ENCODE assay signal across 12 cellular contexts in the genomic region with DNA sequence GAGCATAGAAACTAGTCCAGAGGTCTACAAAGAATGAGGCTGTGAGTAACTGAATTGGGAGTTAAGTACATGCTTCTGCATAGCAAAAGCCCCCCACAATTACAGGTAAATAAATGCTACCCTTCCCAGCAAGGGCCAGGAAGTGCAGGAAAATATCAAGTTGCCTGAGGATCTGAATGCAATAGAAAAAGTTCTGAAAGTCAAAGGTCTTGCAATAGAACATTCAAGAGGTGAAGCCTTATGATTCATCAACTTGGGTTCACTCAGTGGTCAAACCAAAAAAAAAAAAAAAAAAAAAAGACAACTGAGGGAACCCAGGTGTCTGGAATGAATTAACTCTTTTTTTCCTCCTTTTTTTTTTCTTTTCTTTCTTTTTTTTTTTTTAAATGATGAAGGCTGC. TPM values are rescaled to one million over a fixed set of nuclear protein-coding genes. Genes with fewer than 3 reads are reported as not detected.
DNase-seq lines count a peak whose midpoint lies in the region; ATAC-seq and TF ChIP-seq lines count a peak whose summit lies in the region.
"Had no signal": no experiment of that assay in that cellular context is flagged by ENCODE, and none has a peak within 500 bp of the region (broad histone marks: within the 10 kb centered on the region; RNA-seq: fewer than 3 reads in every experiment).

No MANE protein-coding gene starts in this region.

- H3K4me2 ChIP-seq in fibroblast of lung (ENCODE audit: extremely low read depth, insufficient read depth, low read length) (peak overlapping the region; percentile 92), MM.1S (ENCODE audit: low read depth, low read length) (no peak overlapping the region)

- H3K27me3 ChIP-seq in Panc1 (ENCODE audit: control insufficient read depth, insufficient read depth, low read length) = no peaks in the 10 kb centered on the region
- no peaks in the 10 kb centered on the region for H3K27me3 ChIP-seq in fibroblast of lung (ENCODE audit: control insufficient read depth, insufficient read depth, low read length)
- H3K27me3 ChIP-seq in skeletal muscle tissue (ENCODE audit: control insufficient read depth in 3 of 3, insufficient read depth in 3 of 3, low read length in 3 of 3) = no peaks in the 10 kb centered on the region
- no peaks in the 10 kb centered on the region for H3K27me3 ChIP-seq in MM.1S (replicated peaks; ENCODE audit: insufficient read depth, low read length)

- H3K36me3 ChIP-seq in Panc1 (ENCODE audit: control insufficient read depth, insufficient read depth, low read length) = no peaks in the 10 kb centered on the region
- H3K36me3 ChIP-seq in fibroblast of lung (ENCODE audit: control insufficient read depth, insufficient read depth, low read length) = no peaks in the 10 kb centered on the region
- no peaks in the 10 kb centered on the region for H3K36me3 ChIP-seq in skeletal muscle tissue (ENCODE audit: control insufficient read depth in 3 of 3, insufficient read depth in 3 of 3, low read length in 3 of 3)
- H3K36me3 ChIP-seq in MM.1S (replicated peaks; ENCODE audit: insufficient read depth, low read length) = no peaks in the 10 kb centered on the region

- intact Hi-C loops in Panc1 (cut with micrococcal nuclease; ENCODE audit: unreplicated experiment) = loop anchor here (10.0 kb wide), 1 partner anchor 317 kb away; no protein-coding TSS in a partner anchor

- H2AFZ ChIP-seq in fibroblast of lung (ENCODE audit: low read length) (no peak overlapping the region), MM.1S (ENCODE audit: low read length) (no peak overlapping the region)

- H3K79me2 ChIP-seq in fibroblast of lung (ENCODE audit: control insufficient read depth, insufficient read depth, low read length) = no peaks in the 10 kb centered on the region
- no peaks in the 10 kb centered on the region for H3K79me2 ChIP-seq in MM.1S (ENCODE audit: low read length)

- H3K9me2 ChIP-seq in MM.1S (replicated peaks; ENCODE audit: insufficient read depth, low read length) = no peaks in the 10 kb centered on the region

- CTCF ChIA-PET in Panc1 (lab: Charles Lee) = no interaction called here

- peaks cover 7% of the 10 kb centered on the region; the same call in 1 of the 2 replicates for H3K4me1 ChIP-seq in Panc1 (ENCODE audit: control insufficient read depth, insufficient read depth, low read length)
- H3K4me1 ChIP-seq in fibroblast of lung (ENCODE audit: control insufficient read depth, extremely low read depth, insufficient read depth, low read length) = peaks cover 21% of the 10 kb centered on the region
- peaks cover 14 to 20% (median 18%) of the 10 kb centered on the region in 3 donors for H3K4me1 ChIP-seq in skeletal muscle tissue (ENCODE audit: control insufficient read depth in 3 of 3, insufficient read depth in 3 of 3, low read length in 3 of 3)
- H3K4me1 ChIP-seq in MM.1S (ENCODE audit: low read length) = no peaks in the 10 kb centered on the region

- H3K4me3 ChIP-seq in Panc1 (ENCODE audit: low read depth in 2 of 2, low read length in 2 of 2) = no peak overlapping the region
- no peak overlapping the region for H3K4me3 ChIP-seq in fibroblast of lung (replicated peaks in 1 of 4; ENCODE audit: control extremely low read depth in 1 of 4, insufficient read depth in 1 of 4, low read depth in 3 of 4, low read length in 4 of 4)
- no peak overlapping the region for H3K4me3 ChIP-seq in skeletal muscle tissue (ENCODE audit: low read length in 3 of 3)
- H3K4me3 ChIP-seq in MM.1S (ENCODE audit: low read length) = no peak overlapping the region
- H3K4me3 ChIP-seq: coronary artery had no signal

- H3K9me3 ChIP-seq in Panc1 (ENCODE audit: control insufficient read depth, insufficient read depth, low read depth, low read length) (peaks cover 6% of the 10 kb centered on the region; the same call in 1 of the 2 replicates), fibroblast of lung (ENCODE audit: control insufficient read depth, insufficient read depth, low read depth, low read length) (no peaks in the 10 kb centered on the region), skeletal muscle tissue (ENCODE audit: control insufficient read depth in 3 of 3, low read length in 3 of 3) (no peaks in the 10 kb centered on the region), MM.1S (replicated peaks; ENCODE audit: insufficient read depth, low read length) (no peaks in the 10 kb centered on the region)

- POLR2A ChIA-PET in Panc1 (lab: Charles Lee) = interaction anchor here (0.6 kb wide), 1 partner anchor 406 kb away, joined by 3 read pairs; no protein-coding TSS in a partner anchor

- peak; percentile 23; the same call in 1 of the 2 replicates for ATAC-seq in Panc1
- no peak for ATAC-seq in GM18517 (IDR thresholded peaks at IDR 0.05; ENCODE audit: unreplicated experiment)
- ATAC-seq in GM18868 (IDR thresholded peaks at IDR 0.05; ENCODE audit: unreplicated experiment) = no peak

- no peak overlapping the region for H3K9ac ChIP-seq in fibroblast of lung (ENCODE audit: insufficient read depth, low read length)
- H3K9ac ChIP-seq in skeletal muscle tissue (ENCODE audit: low read depth in 1 of 3, low read length in 3 of 3) = no peak overlapping the region
- H3K9ac ChIP-seq in MM.1S (ENCODE audit: low read length) = no peak overlapping the region

- in situ Hi-C loops in Panc1 (cut with HindIII; ENCODE audit: low pct_unique_long_range_greater_than_20kb, low sequenced_read_pairs) = no loop called here

- TF ChIP-seq CTCF in Panc1 (IDR thresholded peaks at IDR 0.05) = no peak
- TF ChIP-seq CTCF in fibroblast of lung (conservative IDR thresholded peaks at IDR 0.05 in 1 of 2, IDR thresholded peaks at IDR 0.05 in 1 of 2; ENCODE audit: low read depth in 1 of 2, low read length in 2 of 2) = no peak
- no peak for TF ChIP-seq CTCF in MM.1S (IDR thresholded peaks at IDR 0.05; ENCODE audit: low read length)

- no peaks in the 10 kb centered on the region for H4K20me1 ChIP-seq in fibroblast of lung (ENCODE audit: control insufficient read depth, extremely low read depth, insufficient read depth, low read length)
- H4K20me1 ChIP-seq in MM.1S (ENCODE audit: insufficient read depth, low read length) = no peaks in the 10 kb centered on the region

- H3K27ac ChIP-seq in Panc1 (ENCODE audit: low read length) = no peak overlapping the region
- peak overlapping the region; percentile 94 for H3K27ac ChIP-seq in fibroblast of lung (ENCODE audit: insufficient read depth, low read length)
- H3K27ac ChIP-seq in skeletal muscle tissue (ENCODE audit: low read depth, low read length) = peak overlapping the region; percentile 10
- H3K27ac ChIP-seq in MM.1S (ENCODE audit: low read length) = no peak overlapping the region

- DNase-seq in SIG-M5 treated with dmso at 0.1 percent for 504 hours (lab: John Stamatoyannopoulos, UW; ENCODE audit: unreplicated experiment) (peak; percentile 38), SIG-M5 (lab: John Stamatoyannopoulos, UW) (no peak), Panc1 (ENCODE audit: low read depth, low spot score) (no peak), fibroblast of lung (ENCODE audit: low read depth in 2 of 2) (peak; percentile 78 to 82), MM.1S (no peak)
- DNase-seq: 8988T, left cardiac atrium, NCI-H1930 had no signal

- BruUV-seq in Panc1 (replicated peaks; lab: Mats Ljungman, UMichigan) = no TSS peak

- H3F3A ChIP-seq in MM.1S (ENCODE audit: insufficient read depth, low read length) = no peaks in the 10 kb centered on the region

RNA-seq across cellular contexts. Expression of a gene that starts 42.8 kb away (rescaled TPM):
- total RNA-seq in Panc1 (2021; ENCODE audit: unreplicated experiment) = not detected
- not detected for polyA plus RNA-seq in Panc1 (2012; ENCODE audit: insufficient read length)
- total RNA-seq in fibroblast of lung = 2.6 and 12.4 TPM in 2 replicates
- 4.3 and 10.4 TPM in 2 replicates for polyA plus RNA-seq in fibroblast of lung
- polyA plus RNA-seq in fibroblast of lung (2012) = 2.1 and 6.5 TPM in 2 replicates
- polyA minus RNA-seq in fibroblast of lung (ENCODE audit: low replicate concordance) = 1.1 and 2.4 TPM in 2 replicates
- total RNA-seq in skeletal muscle tissue = under 0.01 TPM
- total RNA-seq: left cardiac atrium had no signal

Comparison
In these comparisons a context has a peak if more than half of its experiments do, and no peak if none do; other contexts are left out.
1. DNase-seq: peak in SIG-M5 treated with dmso at 0.1 percent for 504 hours (single experiment) and fibroblast of lung (2 of 2); none in SIG-M5 (single experiment), Panc1 (single experiment) and MM.1S (single experiment).
2. H3K27ac ChIP-seq: peak in fibroblast of lung (single experiment) and skeletal muscle tissue (single experiment); none in Panc1 (single experiment) and MM.1S (single experiment).